In genomic region chr2:212723226-212723625, GRCh38 we compare ENCODE assay signal across 15 cellular contexts.
DNase-seq lines count a peak whose midpoint lies in the region; ATAC-seq and TF ChIP-seq lines count a peak whose summit lies in the region.
"Had no signal": no experiment of that assay in that cellular context is flagged by ENCODE, and none has a peak within 500 bp of the region (broad histone marks: within the 10 kb centered on the region; RNA-seq: fewer than 3 reads in every experiment).

No MANE protein-coding gene starts in this region.

- POLR2A ChIA-PET in MCF 10A (lab: Yijun Ruan, JAX) (no interaction called here), SK-N-SH (lab: Yijun Ruan, JAX) (no interaction called here)

- H3K36me3 ChIP-seq in breast epithelium = no peaks in the 10 kb centered on the region
- H3K36me3 ChIP-seq in RWPE2 (ENCODE audit: low read depth) = no peaks in the 10 kb centered on the region
- no peaks in the 10 kb centered on the region for H3K36me3 ChIP-seq in SK-N-SH (replicated peaks in 1 of 2; ENCODE audit: control insufficient read depth in 1 of 2, insufficient read depth in 2 of 2, low read length in 1 of 2)
- H3K36me3 ChIP-seq: heart left ventricle, upper lobe of right lung had no signal

- H3K4me2 ChIP-seq in SK-N-SH = no peak overlapping the region

- peak overlapping the region; percentile 14 for H3K4me3 Mint-ChIP-seq in MCF 10A (ENCODE audit: unreplicated experiment)

- no peak for TF ChIP-seq EP300 in SK-N-SH (IDR thresholded peaks at IDR 0.05; ENCODE audit: borderline replicate concordance in 1 of 2, low read depth in 1 of 2, low read length in 1 of 2)

- ATAC-seq in RWPE2 (ENCODE audit: low read depth) (peak; percentile 52; the same call in 1 of the 3 replicates), HG03196 (IDR thresholded peaks at IDR 0.05; ENCODE audit: unreplicated experiment) (no peak)
- ATAC-seq: heart left ventricle, K562, upper lobe of right lung had no signal

- H3K27ac ChIP-seq in breast epithelium = no peak overlapping the region
- H3K27ac ChIP-seq in RWPE2 (ENCODE audit: poor library complexity, severe bottlenecking) = no peak overlapping the region
- H3K27ac ChIP-seq in SK-N-SH (ENCODE audit: low read depth in 2 of 2, low read length in 1 of 2) = no peak overlapping the region
- H3K27ac ChIP-seq: heart left ventricle, upper lobe of right lung had no signal

- TF ChIP-seq CTCF in MCF 10A (IDR thresholded peaks at IDR 0.05; ENCODE audit: unreplicated experiment) (no peak), breast epithelium (IDR thresholded peaks at IDR 0.05) (no peak), RWPE2 (IDR thresholded peaks at IDR 0.05; ENCODE audit: poor library complexity, severe bottlenecking) (no peak), fibroblast of villous mesenchyme (IDR thresholded peaks at IDR 0.05; ENCODE audit: insufficient read depth, low read depth, low read length) (no peak), SK-N-SH (IDR thresholded peaks at IDR 0.05) (no peak)

- H4K20me1 ChIP-seq in SK-N-SH (ENCODE audit: insufficient read depth) = no peaks in the 10 kb centered on the region

- no peaks in the 10 kb centered on the region for H3K27me3 Mint-ChIP-seq in MCF 10A (ENCODE audit: insufficient read depth, unreplicated experiment)

- H3K4me1 Mint-ChIP-seq in MCF 10A (ENCODE audit: insufficient read depth, unreplicated experiment) = peaks cover 8% of the 10 kb centered on the region

- intact Hi-C loops in MCF 10A (cut with micrococcal nuclease) (no loop called here), breast epithelium (cut with DNase I; ENCODE audit: low total_unique reads) (no loop called here)

- DNase-seq in MCF 10A (ENCODE audit: unreplicated experiment) = peak; percentile 11
- no peak for DNase-seq in breast epithelium (ENCODE audit: low spot score in 2 of 2)
- DNase-seq in RWPE2 (ENCODE audit: low spot score) = no peak
- peak; percentile 37 for DNase-seq in fibroblast of villous mesenchyme (ENCODE audit: low read depth)
- DNase-seq in activated naive CD4-positive, alpha-beta T cell (lab: John Stamatoyannopoulos, UW) = no peak
- no peak for DNase-seq in SK-N-SH
- no peak for DNase-seq in SK-N-DZ (ENCODE audit: low spot score)
- DNase-seq: GOT3, heart left ventricle, NCI-H187, NCI-H82, occipital lobe, upper lobe of right lung had no signal

- H3K27ac Mint-ChIP-seq in MCF 10A (ENCODE audit: low read depth, unreplicated experiment) = no peak overlapping the region

- TF ChIP-seq RAD21 in SK-N-SH (IDR thresholded peaks at IDR 0.05; ENCODE audit: low read length) = no peak

- no peak for TF ChIP-seq POLR2A in breast epithelium (IDR thresholded peaks at IDR 0.05)

- H3K4me1 ChIP-seq in breast epithelium (no peaks in the 10 kb centered on the region), RWPE2 (ENCODE audit: insufficient read depth, poor library complexity, severe bottlenecking) (peaks cover 9% of the 10 kb centered on the region), SK-N-SH (ENCODE audit: control insufficient read depth in 1 of 2, insufficient read depth in 2 of 2, low read depth in 1 of 2, low read length in 1 of 2) (no peaks in the 10 kb centered on the region)
- H3K4me1 ChIP-seq: heart left ventricle, upper lobe of right lung had no signal

- no peak overlapping the region for H3K4me3 ChIP-seq in breast epithelium
- H3K4me3 ChIP-seq in RWPE2 (ENCODE audit: severe bottlenecking) = no peak overlapping the region
- H3K4me3 ChIP-seq in fibroblast of villous mesenchyme (ENCODE audit: low read depth, low read length) = no peak overlapping the region
- H3K4me3 ChIP-seq in SK-N-SH (ENCODE audit: low read depth in 2 of 2, low read length in 1 of 2) = no peak overlapping the region
- H3K4me3 ChIP-seq: heart left ventricle, K562, upper lobe of right lung had no signal

- H2AFZ ChIP-seq in SK-N-SH (ENCODE audit: low read depth) = no peak overlapping the region

- no peak overlapping the region for H3K9ac ChIP-seq in SK-N-SH

- BruUV-seq in MCF 10A (replicated peaks; lab: Mats Ljungman, UMichigan) = no TSS peak

- H3K27me3 ChIP-seq in breast epithelium (no peaks in the 10 kb centered on the region), RWPE2 (ENCODE audit: insufficient read depth, poor library complexity, severe bottlenecking) (no peaks in the 10 kb centered on the region), SK-N-SH (ENCODE audit: insufficient read depth) (no peaks in the 10 kb centered on the region)
- H3K27me3 ChIP-seq: heart left ventricle, upper lobe of right lung had no signal

- H3K9me3 ChIP-seq in breast epithelium (peaks cover 0 to 7% of the 10 kb centered on the region in 2 donors), RWPE2 (ENCODE audit: severe bottlenecking) (no peaks in the 10 kb centered on the region), SK-N-SH (no peaks in the 10 kb centered on the region)
- H3K9me3 ChIP-seq: upper lobe of right lung had no signal

- no peaks in the 10 kb centered on the region for H3K9me2 ChIP-seq in SK-N-SH

- H3F3A ChIP-seq in SK-N-SH (replicated peaks; ENCODE audit: insufficient read depth) = no peaks in the 10 kb centered on the region

- no peaks in the 10 kb centered on the region for H3K36me3 Mint-ChIP-seq in MCF 10A (ENCODE audit: insufficient read depth, unreplicated experiment)

- 65% methylated on average over 1 of the region's 1 CpG for WGBS in SK-N-SH (ENCODE audit: low lambda C conversion rate)

- CTCF ChIA-PET in MCF 10A (lab: Yijun Ruan, JAX) = no interaction called here
- CTCF ChIA-PET in SK-N-SH (lab: Yijun Ruan, JAX) = no interaction called here

- peaks cover 7% of the 10 kb centered on the region for H3K9me3 Mint-ChIP-seq in MCF 10A (ENCODE audit: unreplicated experiment)

- no peaks in the 10 kb centered on the region for H3K79me2 ChIP-seq in SK-N-SH (ENCODE audit: insufficient read depth)

TF ChIP-seq in SK-N-SH, 30 proteins besides CTCF, POLR2A, EP300 and RAD21:
- TF ChIP-seq FOSL2 (IDR thresholded peaks at IDR 0.05; ENCODE audit: borderline replicate concordance, low read depth) (no peak), RFX5 (IDR thresholded peaks at IDR 0.05; ENCODE audit: low read length) (no peak), NFIC (IDR thresholded peaks at IDR 0.05; ENCODE audit: borderline replicate concordance) (no peak), TEAD4 (IDR thresholded peaks at IDR 0.05; ENCODE audit: borderline replicate concordance, insufficient read depth) (no peak), MAX (IDR thresholded peaks at IDR 0.05; ENCODE audit: low read depth) (no peak), SMC3 (IDR thresholded peaks at IDR 0.05; ENCODE audit: low read depth, low read length) (no peak), ELF1 (IDR thresholded peaks at IDR 0.05) (no peak), MEF2A (IDR thresholded peaks at IDR 0.05; ENCODE audit: borderline replicate concordance, low read depth) (no peak), YY1 (IDR thresholded peaks at IDR 0.05; ENCODE audit: low read depth) (no peak), RXRA (IDR thresholded peaks at IDR 0.05; ENCODE audit: borderline replicate concordance, low read depth) (no peak)
- TF ChIP-seq, protein P1, sequence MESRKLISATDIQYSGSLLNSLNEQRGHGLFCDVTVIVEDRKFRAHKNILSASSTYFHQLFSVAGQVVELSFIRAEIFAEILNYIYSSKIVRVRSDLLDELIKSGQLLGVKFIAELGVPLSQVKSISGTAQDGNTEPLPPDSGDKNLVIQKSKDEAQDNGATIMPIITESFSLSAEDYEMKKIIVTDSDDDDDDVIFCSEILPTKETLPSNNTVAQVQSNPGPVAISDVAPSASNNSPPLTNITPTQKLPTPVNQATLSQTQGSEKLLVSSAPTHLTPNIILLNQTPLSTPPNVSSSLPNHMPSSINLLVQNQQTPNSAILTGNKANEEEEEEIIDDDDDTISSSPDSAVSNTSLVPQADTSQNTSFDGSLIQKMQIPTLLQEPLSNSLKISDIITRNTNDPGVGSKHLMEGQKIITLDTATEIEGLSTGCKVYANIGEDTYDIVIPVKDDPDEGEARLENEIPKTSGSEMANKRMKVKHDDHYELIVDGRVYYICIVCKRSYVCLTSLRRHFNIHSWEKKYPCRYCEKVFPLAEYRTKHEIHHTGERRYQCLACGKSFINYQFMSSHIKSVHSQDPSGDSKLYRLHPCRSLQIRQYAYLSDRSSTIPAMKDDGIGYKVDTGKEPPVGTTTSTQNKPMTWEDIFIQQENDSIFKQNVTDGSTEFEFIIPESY (IDR thresholded peaks at IDR 0.05; ENCODE audit: borderline replicate concordance, low read depth) = no peak

Comparison
In these comparisons a context has a peak if more than half of its experiments do, and no peak if none do; other contexts are left out.
1. DNase-seq: peak in MCF 10A (single experiment) and fibroblast of villous mesenchyme (single experiment); none in breast epithelium (0 of 2), RWPE2 (single experiment), activated naive CD4-positive, alpha-beta T cell (0 of 4), SK-N-SH (single experiment) and SK-N-DZ (single experiment).